ENCODE assay signal across 12 cellular contexts in the genomic region with DNA sequence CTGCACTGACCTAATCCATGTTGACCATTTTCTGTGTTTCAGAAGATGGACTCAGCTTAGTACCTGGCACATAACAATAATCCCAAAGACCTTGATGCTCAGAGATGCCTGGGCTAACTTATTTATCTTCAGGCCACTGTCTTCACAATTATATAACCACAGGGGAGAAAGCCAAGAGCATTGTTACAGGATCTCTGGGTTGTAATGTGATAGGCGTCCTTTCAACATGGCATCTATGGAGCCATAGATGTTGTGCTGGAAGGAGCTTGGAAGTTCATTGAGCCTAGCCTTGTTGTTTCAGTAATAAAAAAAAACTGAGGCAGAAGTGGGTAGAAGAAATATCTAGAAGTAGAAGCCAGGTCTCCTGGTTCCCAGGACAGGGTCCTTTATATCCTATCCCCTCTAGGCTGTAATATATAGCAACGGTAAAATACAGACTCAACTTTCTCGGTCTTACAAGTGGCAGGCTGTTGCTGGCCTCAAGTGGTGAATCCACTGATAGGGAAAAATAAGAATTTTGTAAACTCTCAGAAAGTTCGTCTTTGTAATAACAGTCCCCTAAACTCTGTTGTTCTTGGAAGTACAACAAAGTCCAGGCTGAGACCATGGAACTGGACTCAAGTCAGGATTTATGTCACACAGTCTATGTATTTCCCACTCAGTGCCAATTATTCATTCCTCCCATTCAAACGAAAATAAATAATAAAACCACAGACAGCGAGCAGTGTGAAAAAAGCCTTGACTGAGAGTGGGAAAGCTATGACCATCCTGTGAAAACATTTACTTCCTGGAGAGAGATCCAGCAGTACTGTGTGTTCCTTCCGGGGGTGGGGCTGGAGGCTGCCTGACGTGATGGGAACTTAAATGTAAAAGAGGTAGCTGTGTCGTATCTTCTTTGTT.
DNase-seq lines count a peak whose midpoint lies in the region; ATAC-seq and TF ChIP-seq lines count a peak whose summit lies in the region.
"Had no signal": no experiment of that assay in that cellular context is flagged by ENCODE, and none has a peak within 500 bp of the region (broad histone marks: within the 10 kb centered on the region; RNA-seq: fewer than 3 reads in every experiment).

No MANE protein-coding gene starts in this region.

- H3K36me3 ChIP-seq in right lobe of liver: no peaks in the 10 kb centered on the region
- H3K36me3 ChIP-seq in transverse colon: no peaks in the 10 kb centered on the region
- H3K36me3 ChIP-seq: BE2C had no signal

- H3K4me1 ChIP-seq in right lobe of liver: no peaks in the 10 kb centered on the region
- peaks cover 0 to 4% (median 0%) of the 10 kb centered on the region in 4 donors for H3K4me1 ChIP-seq in transverse colon
- H3K4me1 ChIP-seq: BE2C had no signal

- no peaks in the 10 kb centered on the region for H3K9me3 ChIP-seq in right lobe of liver
- H3K9me3 ChIP-seq in transverse colon: no peaks in the 10 kb centered on the region
- H3K9me3 ChIP-seq: BE2C had no signal

- no peaks in the 10 kb centered on the region for H3K27me3 Mint-ChIP-seq in activated CD4-positive, alpha-beta T cell treated with anti-CD3 and anti-CD28 coated beads for 36 hours

- DNase-seq in activated CD4-positive, alpha-beta T cell treated with anti-CD3 and anti-CD28 coated beads for 36 hours: peak; percentile 10
- DNase-seq in activated CD4-positive, alpha-beta T cell treated with anti-CD3 and anti-CD28 coated beads for 1 hour: no peak
- DNase-seq in dermis blood vessel endothelial cell (peak; percentile 91), right lobe of liver (peak in 1 of 3 donors; percentile 45), transverse colon (peak; percentile 33), NCI-H1105 (lab: John Stamatoyannopoulos, UW) (no peak), T1000 (lab: John Stamatoyannopoulos, UW) (no peak)
- DNase-seq: BE2C; effector CD8-positive, alpha-beta T cell had no signal

- H3K27ac Mint-ChIP-seq in activated CD4-positive, alpha-beta T cell treated with anti-CD3 and anti-CD28 coated beads for 36 hours: no peak overlapping the region

- H3K4me3 ChIP-seq in right lobe of liver: no peak overlapping the region
- no peak overlapping the region for H3K4me3 ChIP-seq in transverse colon
- H3K4me3 ChIP-seq: SK-N-MC had no signal

- no peaks in the 10 kb centered on the region for H3K36me3 Mint-ChIP-seq in activated CD4-positive, alpha-beta T cell treated with anti-CD3 and anti-CD28 coated beads for 36 hours (ENCODE audit: low read depth)

- intact Hi-C loops in activated CD4-positive, alpha-beta T cell treated with anti-CD3 and anti-CD28 coated beads for 36 hours (cut with DNase I, micrococcal nuclease): no loop called here
- intact Hi-C loops in right lobe of liver (cut with DNase I) (no loop called here), transverse colon (cut with DNase I; ENCODE audit: low total_unique reads) (no loop called here)

- CTCF ChIA-PET in activated CD4-positive, alpha-beta T cell treated with anti-CD3 and anti-CD28 coated beads for 36 hours (lab: Charles Lee): no interaction called here

- H3K9me3 Mint-ChIP-seq in activated CD4-positive, alpha-beta T cell treated with anti-CD3 and anti-CD28 coated beads for 36 hours (ENCODE audit: low read depth): no peaks in the 10 kb centered on the region

- TF ChIP-seq EP300 in transverse colon (IDR thresholded peaks at IDR 0.05; ENCODE audit: low read depth): no peak

- H3K27ac ChIP-seq in right lobe of liver: no peak overlapping the region
- peak overlapping the region in 1 of 4 donors; percentile 5 for H3K27ac ChIP-seq in transverse colon
- H3K27ac ChIP-seq: SK-N-MC had no signal

- in situ Hi-C loops in transverse colon (cut with MboI; ENCODE audit: low pct_ligation_motif_present in 1 of 4, low pct_unique_long_range_greater_than_20kb in 1 of 4, low sequenced_read_pairs in 3 of 4): no loop called here

- no peak for TF ChIP-seq CTCF in right lobe of liver (IDR thresholded peaks at IDR 0.05)
- TF ChIP-seq CTCF in transverse colon (IDR thresholded peaks at IDR 0.05): no peak

- H3K4me3 Mint-ChIP-seq in activated CD4-positive, alpha-beta T cell treated with anti-CD3 and anti-CD28 coated beads for 36 hours: no peak overlapping the region

- H3K4me1 Mint-ChIP-seq in activated CD4-positive, alpha-beta T cell treated with anti-CD3 and anti-CD28 coated beads for 36 hours: peaks cover 7% of the 10 kb centered on the region

- no peak for ATAC-seq in activated CD4-positive, alpha-beta T cell treated with anti-CD3 and anti-CD28 coated beads for 36 hours
- ATAC-seq in right lobe of liver (peak; percentile 53 to 95 (median 71)), HG03196 (IDR thresholded peaks at IDR 0.05; ENCODE audit: unreplicated experiment) (no peak)
- ATAC-seq: HCT116 had no signal

- POLR2A ChIA-PET in activated CD4-positive, alpha-beta T cell treated with anti-CD3 and anti-CD28 coated beads for 36 hours (lab: Charles Lee): interaction anchor here (0.6 kb wide), 1 partner anchor 116 kb away, joined by 4 read pairs; no protein-coding TSS in a partner anchor

- 44% methylated on average over 9 of the region's 9 CpGs for WGBS in right lobe of liver (ENCODE audit: insufficient coverage, low coverage, low lambda C conversion rate, missing lambda C conversion rate)
- WGBS in transverse colon (ENCODE audit: low coverage in 1 of 2), 2 donors: 24 to 34% methylated on average over 8 to 9 of the region's 9 CpGs

- H3K27me3 ChIP-seq in right lobe of liver: no peaks in the 10 kb centered on the region
- no peaks in the 10 kb centered on the region for H3K27me3 ChIP-seq in transverse colon
- H3K27me3 ChIP-seq: BE2C had no signal

- no peak for TF ChIP-seq POLR2A in right lobe of liver (IDR thresholded peaks at IDR 0.05)
- no peak for TF ChIP-seq POLR2A in transverse colon (IDR thresholded peaks at IDR 0.05)

Comparison
In these comparisons a context has a peak if more than half of its experiments do, and no peak if none do; other contexts are left out.
1. DNase-seq: peak in activated CD4-positive, alpha-beta T cell treated with anti-CD3 and anti-CD28 coated beads for 36 hours (single experiment), dermis blood vessel endothelial cell (single experiment) and transverse colon (single experiment); none in activated CD4-positive, alpha-beta T cell treated with anti-CD3 and anti-CD28 coated beads for 1 hour (single experiment), NCI-H1105 (single experiment) and T1000 (single experiment).
2. ATAC-seq: peak in right lobe of liver (4 of 4); none in activated CD4-positive, alpha-beta T cell treated with anti-CD3 and anti-CD28 coated beads for 36 hours (single experiment) and HG03196 (single experiment).